ENCODE assay signal across 18 cellular contexts in the genomic region with DNA sequence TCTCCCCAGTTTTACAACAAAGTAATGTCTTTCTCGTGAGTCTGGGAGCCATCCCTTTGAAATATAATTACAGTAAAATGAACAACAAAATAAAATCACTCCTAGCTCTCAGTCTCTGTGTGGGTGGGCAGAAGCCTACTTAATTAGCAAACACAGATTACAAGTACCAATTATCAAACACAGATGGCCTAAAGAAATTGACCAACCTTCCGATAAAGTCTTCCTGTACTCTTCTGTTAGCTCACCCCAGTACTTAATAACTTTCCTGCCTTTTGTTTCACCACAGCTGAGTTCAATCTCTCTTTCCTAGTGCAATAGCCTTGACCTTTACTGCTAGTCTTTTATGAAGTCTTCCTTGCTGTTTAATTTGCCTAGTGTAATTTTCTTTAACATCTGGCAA.
"Had no signal": no experiment of that assay in that cellular context is flagged by ENCODE, and none has a peak within 500 bp of the region (broad histone marks: within the 10 kb centered on the region; RNA-seq: fewer than 3 reads in every experiment).

No MANE protein-coding gene starts in this region.

- H3K36me3 ChIP-seq: heart right ventricle, lower lobe of right lung, uterus had no signal

- H3K27me3 Mint-ChIP-seq: activated naive CD4-positive, alpha-beta T cell treated with anti-CD3 and anti-CD28 coated beads, Interleukin-2, amount 10 ng/mL, durations not matched to agents 7 days and 5 days; activated naive CD8-positive, alpha-beta T cell treated with anti-CD3 and anti-CD28 coated beads, Interleukin-2, amount 50 U/mL, for 24 hours; naive B cell had no signal

- H3K4me3 ChIP-seq: heart right ventricle, lower lobe of right lung, testis, uterus had no signal

- H3K36me3 Mint-ChIP-seq: activated naive CD4-positive, alpha-beta T cell treated with anti-CD3 and anti-CD28 coated beads, Interleukin-2, amount 10 ng/mL, durations not matched to agents 7 days and 5 days had no signal

- H3K27ac Mint-ChIP-seq: activated naive CD4-positive, alpha-beta T cell treated with anti-CD3 and anti-CD28 coated beads, Interleukin-2, amount 10 ng/mL, durations not matched to agents 7 days and 5 days; activated naive CD8-positive, alpha-beta T cell treated with anti-CD3 and anti-CD28 coated beads, Interleukin-2, amount 50 U/mL, for 24 hours; naive B cell had no signal

- H3K4me3 Mint-ChIP-seq: activated naive CD4-positive, alpha-beta T cell treated with anti-CD3 and anti-CD28 coated beads, Interleukin-2, amount 10 ng/mL, durations not matched to agents 7 days and 5 days; activated naive CD8-positive, alpha-beta T cell treated with anti-CD3 and anti-CD28 coated beads, Interleukin-2, amount 50 U/mL, for 24 hours; naive B cell had no signal

- H3K9me3 ChIP-seq: lower lobe of right lung, testis, uterus had no signal

- H3K4me1 Mint-ChIP-seq: activated naive CD4-positive, alpha-beta T cell treated with anti-CD3 and anti-CD28 coated beads, Interleukin-2, amount 10 ng/mL, durations not matched to agents 7 days and 5 days; activated naive CD8-positive, alpha-beta T cell treated with anti-CD3 and anti-CD28 coated beads, Interleukin-2, amount 50 U/mL, for 24 hours; naive B cell had no signal

- H3K4me1 ChIP-seq: lower lobe of right lung, testis, uterus had no signal

- H3K27me3 ChIP-seq: heart right ventricle, testis, uterus had no signal

- DNase-seq: activated CD4-positive, alpha-beta T cell treated with anti-CD3 and anti-CD28 coated beads for 4 hours; activated CD4-positive, alpha-beta T cell treated with anti-CD3 and anti-CD28 coated beads, Interleukin-2, amount 50 U/mL, for 48 hours; activated CD4-positive, CD25-positive, alpha-beta regulatory T cell; activated effector memory CD4-positive, alpha-beta T cell treated with anti-CD3 and anti-CD28 coated beads, Interleukin-2, amount 50 U/mL, for 16 hours; activated naive CD4-positive, alpha-beta T cell treated with anti-CD3 and anti-CD28 coated beads, Interleukin-2, amount 10 ng/mL, durations not matched to agents 7 days and 5 days; activated naive CD8-positive, alpha-beta T cell treated with anti-CD3 and anti-CD28 coated beads, Interleukin-2, amount 50 U/mL, for 24 hours; cortex of kidney; erythroblast; foreskin fibroblast; heart right ventricle; lower lobe of right lung; naive B cell; occipital lobe; stimulated activated CD4-positive, alpha-beta T cell treated with anti-CD3 and anti-CD28 coated beads, Interleukin-4, amount 100 ng/mL, for 1 hour; stimulated activated naive CD4-positive, alpha-beta T cell; testis; trophoblast cell; uterus had no signal

- H3K27ac ChIP-seq: heart right ventricle, lower lobe of right lung, testis, uterus had no signal
